Comparison of ENCODE assay signal across 11 cellular contexts in genomic region chr14:96246535-96246839, GRCh38. TPM values are rescaled to one million over a fixed set of nuclear protein-coding genes. Genes with fewer than 3 reads are reported as not detected.
A peak's percentile ranks its signal among the peaks of the same experiment; 100 is the strongest.
DNase-seq lines count a peak whose midpoint lies in the region; ATAC-seq, FAIRE-seq and TF ChIP-seq lines count a peak whose summit lies in the region.
"Had no signal": no experiment of that assay in that cellular context is flagged by ENCODE, and none has a peak within 500 bp of the region (broad histone marks: within the 10 kb centered on the region; RNA-seq: fewer than 3 reads in every experiment).

No MANE protein-coding gene starts in this region.

- peak overlapping the region; percentile 56 for H3K4me2 ChIP-seq in osteoblast (ENCODE audit: insufficient read depth, low read length)

- FAIRE-seq in endometrium (lab: Jason Lieb, UNC): peak; percentile 45

- H4K20me1 ChIP-seq in osteoblast (ENCODE audit: insufficient read depth, low read length): no peaks in the 10 kb centered on the region

- H3K4me1 ChIP-seq in osteoblast (ENCODE audit: insufficient read depth, low read length): peaks cover 34% of the 10 kb centered on the region

- H3K79me2 ChIP-seq in osteoblast (ENCODE audit: insufficient read depth, low read length): no peaks in the 10 kb centered on the region

- no peak for TF ChIP-seq CTCF in osteoblast (IDR thresholded peaks at IDR 0.05; ENCODE audit: extremely low read depth, low read depth, low read length)

- H2AFZ ChIP-seq in osteoblast (ENCODE audit: low read length): no peak overlapping the region

- no peak for ATAC-seq in HG02678 (IDR thresholded peaks at IDR 0.05; ENCODE audit: unreplicated experiment)
- ATAC-seq: activated T-helper 17 cell treated with anti-CD3 and anti-CD28 coated beads, Interleukin-2, amount 50 U/mL, for 72 hours had no signal

- no peaks in the 10 kb centered on the region for H3K9me3 ChIP-seq in osteoblast (ENCODE audit: low read depth, low read length)

- peaks cover 9% of the 10 kb centered on the region for H3K36me3 ChIP-seq in osteoblast (ENCODE audit: insufficient read depth, low read length)

- no peaks in the 10 kb centered on the region for H3K27me3 ChIP-seq in osteoblast (ENCODE audit: insufficient read depth, low read length)

- peak; percentile 97 for DNase-seq in EL
- DNase-seq in NCI-H2171 (lab: John Stamatoyannopoulos, UW): peak; percentile 83
- DNase-seq in osteoblast (ENCODE audit: insufficient read length, low spot score, missing footprints): peak; percentile 97
- no peak for DNase-seq in NCI-H2227 treated with DMSO at 0.1 percent for 48 hours (lab: John Stamatoyannopoulos, UW)
- DNase-seq in NCI-H1417 (lab: John Stamatoyannopoulos, UW): no peak
- DNase-seq in Kasumi-1 (lab: John Stamatoyannopoulos, UW): no peak
- DNase-seq: stimulated activated CD4-positive, alpha-beta T cell treated with anti-CD3 and anti-CD28 coated beads, Interleukin-15, amount 100 ng/mL, for 24 hours had no signal

- no peak overlapping the region for H3K4me3 ChIP-seq in osteoblast (ENCODE audit: insufficient read depth, low read length)

- H3K27ac ChIP-seq in osteoblast (ENCODE audit: low read depth, low read length): peak overlapping the region; percentile 89

RNA-seq across cellular contexts. Expression of gene BDKRB1, which starts 9.5 kb away (rescaled TPM):
- 0.59 and 0.72 TPM in 2 replicates for total RNA-seq in osteoblast
- total RNA-seq: activated T-helper 17 cell treated with anti-CD3 and anti-CD28 coated beads, Interleukin-2, amount 50 U/mL, for 72 hours; NCI-H460 had no signal

RNA-seq across cellular contexts. Expression of gene BDKRB2, which starts 41.8 kb away (rescaled TPM):
- 4.1 and 7.6 TPM in 2 replicates for total RNA-seq in osteoblast
- total RNA-seq: activated T-helper 17 cell treated with anti-CD3 and anti-CD28 coated beads, Interleukin-2, amount 50 U/mL, for 72 hours; NCI-H460 had no signal

Comparison
In these comparisons a context has a peak if more than half of its experiments do, and no peak if none do; other contexts are left out.
1. DNase-seq: peak in EL (single experiment), NCI-H2171 (single experiment) and osteoblast (single experiment); none in NCI-H2227 treated with DMSO at 0.1 percent for 48 hours (single experiment), NCI-H1417 (0 of 3) and Kasumi-1 (0 of 2).